ENCODE assay signal across 9 cellular contexts in the genomic region with DNA sequence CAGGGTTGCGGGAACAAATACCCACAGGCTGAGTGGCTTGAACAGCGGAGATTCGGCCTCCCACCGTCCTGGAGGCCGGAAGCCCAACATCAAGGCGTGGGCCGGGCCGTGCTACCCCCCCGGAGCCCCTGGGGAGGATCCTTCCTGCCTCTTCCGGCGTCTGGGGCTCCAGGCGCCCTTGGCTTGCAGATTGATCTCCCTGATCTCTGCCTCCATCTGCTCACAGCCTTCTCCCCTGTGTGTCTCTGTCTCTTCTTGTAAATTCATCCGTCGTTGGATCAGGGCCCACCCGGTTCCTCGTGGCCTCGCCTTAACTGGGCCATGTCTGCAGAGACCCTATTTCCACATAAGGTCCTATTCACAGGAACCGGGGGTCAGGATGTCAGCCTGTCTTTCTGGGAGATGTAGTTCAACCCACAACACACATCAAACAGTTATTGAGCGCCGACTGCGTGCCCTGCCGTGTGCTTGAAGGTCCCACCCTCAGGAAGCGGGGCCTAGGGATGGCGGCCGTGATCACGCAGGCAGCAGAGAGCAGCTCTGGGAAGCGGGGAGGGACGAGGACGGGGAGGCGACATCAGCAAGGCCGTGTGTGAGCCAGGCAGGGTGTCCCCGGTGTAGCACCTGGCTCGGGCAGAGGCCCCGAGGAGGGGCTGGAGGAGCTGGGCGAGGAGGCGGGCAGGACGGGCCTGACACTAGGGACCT. TPM values are rescaled to one million over a fixed set of nuclear protein-coding genes. Genes with fewer than 3 reads are reported as not detected.
DNase-seq lines count a peak whose midpoint lies in the region; ATAC-seq and TF ChIP-seq lines count a peak whose summit lies in the region.
"Had no signal": no experiment of that assay in that cellular context is flagged by ENCODE, and none has a peak within 500 bp of the region (broad histone marks: within the 10 kb centered on the region; RNA-seq: fewer than 3 reads in every experiment).

No MANE protein-coding gene starts in this region.

- H3K4me3 Mint-ChIP-seq in nephron progenitor cell: no peak overlapping the region

- no peak overlapping the region; the same call in 1 of the 2 replicates for H3K27ac ChIP-seq in HUES64 (ENCODE audit: low read depth, low read length)
- H3K27ac ChIP-seq: epithelial cell of prostate had no signal

- H3K27ac Mint-ChIP-seq in nephron progenitor cell: peak overlapping the region; percentile 84

- no peaks in the 10 kb centered on the region for H3K9me3 Mint-ChIP-seq in nephron progenitor cell

- H3K27me3 Mint-ChIP-seq in nephron progenitor cell (ENCODE audit: low read depth, poor library complexity): no peaks in the 10 kb centered on the region

- H3K4me1 Mint-ChIP-seq in nephron progenitor cell: peaks cover 12% of the 10 kb centered on the region

- no peaks in the 10 kb centered on the region for H3K27me3 ChIP-seq in HUES64 (ENCODE audit: insufficient read depth, low read length)

- H3K9ac ChIP-seq in HUES64 (ENCODE audit: low read depth, low read length): peak overlapping the region; percentile 12; the same call in 1 of the 2 replicates

- peaks cover 30% of the 10 kb centered on the region for H3K36me3 Mint-ChIP-seq in nephron progenitor cell (ENCODE audit: low read depth)

- H3K4me1 ChIP-seq in HUES64 (ENCODE audit: insufficient read depth, low read length): no peaks in the 10 kb centered on the region

- no peak overlapping the region for H3K4me3 ChIP-seq in HUES64 (ENCODE audit: low read length)

- ATAC-seq in GM21723 (IDR thresholded peaks at IDR 0.05; ENCODE audit: unreplicated experiment) (no peak), GM21825 (IDR thresholded peaks at IDR 0.05; ENCODE audit: unreplicated experiment) (no peak)

- TF ChIP-seq CTCF in nephron progenitor cell (IDR thresholded peaks at IDR 0.05): no peak

- no peaks in the 10 kb centered on the region for H3K9me3 ChIP-seq in HUES64 (ENCODE audit: insufficient read depth, low read depth, low read length)

- WGBS in HUES64: 59% methylated on average over 37 of the region's 37 CpGs

- H3K36me3 ChIP-seq in HUES64 (ENCODE audit: insufficient read depth, low read length): peaks cover 11% of the 10 kb centered on the region

- DNase-seq in AG20443 (ENCODE audit: low spot score): peak; percentile 59
- DNase-seq in activated CD4-positive, alpha-beta T cell treated with anti-CD3 and anti-CD28 coated beads, Interleukin-2, amount 50 U/mL, for 24 hours (ENCODE audit: low read depth in 1 of 2, low spot score in 1 of 2): peak; percentile 21 to 36
- DNase-seq in effector CD8-positive, alpha-beta T cell (lab: John Stamatoyannopoulos, UW): peak; percentile 46
- DNase-seq in nephron progenitor cell: peak; percentile 54
- no peak for DNase-seq in medulla oblongata (ENCODE audit: extremely low spot score)

RNA-seq across cellular contexts. Expression of gene HCN2, which starts 21.3 kb away (rescaled TPM):
- 0.85 TPM for polyA plus RNA-seq in HUES64 (2013, experiment 1 of 2)
- 1.7 TPM for polyA plus RNA-seq in HUES64 (2013, experiment 2 of 2)

RNA-seq across cellular contexts. Expression of gene POLRMT, which starts 22.4 kb away (rescaled TPM):
- polyA plus RNA-seq in HUES64 (2013, experiment 1 of 2): 49.8 TPM
- 46.2 TPM for polyA plus RNA-seq in HUES64 (2013, experiment 2 of 2)

RNA-seq across cellular contexts. Expression of gene FGF22, which starts 28.7 kb away (rescaled TPM):
- polyA plus RNA-seq in HUES64 (2013, experiment 1 of 2): 0.50 TPM
- 0.25 TPM for polyA plus RNA-seq in HUES64 (2013, experiment 2 of 2)

RNA-seq across cellular contexts. Expression of gene BSG, which starts 38.6 kb away (rescaled TPM):
- 510 TPM for polyA plus RNA-seq in HUES64 (2013, experiment 1 of 2)
- polyA plus RNA-seq in HUES64 (2013, experiment 2 of 2): 542 TPM

RNA-seq across cellular contexts. Expression of gene RNF126, which starts 52.1 kb away (rescaled TPM):
- polyA plus RNA-seq in HUES64 (2013, experiment 1 of 2): 56.4 TPM
- 56.4 TPM for polyA plus RNA-seq in HUES64 (2013, experiment 2 of 2)
